ENCODE assay signal across 21 cellular contexts in the genomic region with DNA sequence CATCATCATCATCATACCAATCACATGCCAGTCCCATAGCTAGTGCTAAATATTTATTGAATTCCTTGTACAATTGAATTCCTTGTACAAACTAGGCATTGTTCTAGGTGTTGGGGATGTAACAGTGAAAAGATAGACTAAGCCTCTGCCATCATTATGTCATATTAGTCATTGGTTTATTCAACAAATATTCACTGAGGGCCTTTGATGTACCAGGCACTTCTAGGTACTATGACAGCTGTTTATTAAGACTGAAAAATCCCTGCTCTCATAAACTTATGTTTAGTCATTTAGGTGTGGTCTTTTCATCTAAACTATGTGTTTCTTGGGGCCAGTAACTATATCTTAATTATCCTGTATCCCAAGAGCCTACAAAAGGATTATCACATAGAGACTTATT.
"Had no signal": no experiment of that assay in that cellular context is flagged by ENCODE, and none has a peak within 500 bp of the region (broad histone marks: within the 10 kb centered on the region; RNA-seq: fewer than 3 reads in every experiment).

No MANE protein-coding gene starts in this region.

- H3K4me3 ChIP-seq: heart left ventricle had no signal

- H3K9me3 ChIP-seq: heart left ventricle had no signal

- H3K4me1 ChIP-seq: heart left ventricle had no signal

- H3K36me3 ChIP-seq: heart left ventricle had no signal

- H3K27ac ChIP-seq: heart left ventricle had no signal

- H3K27me3 ChIP-seq: heart left ventricle had no signal

- DNase-seq: activated CD4-positive, alpha-beta memory T cell treated with anti-CD3 and anti-CD28 coated beads, Interleukin-2, amount 10 ng/mL, durations not matched to agents 7 days and 5 days; activated CD4-positive, alpha-beta T cell treated with anti-CD3 and anti-CD28 coated beads for 1 hour; activated CD4-positive, alpha-beta T cell treated with anti-CD3 and anti-CD28 coated beads, Interleukin-2, amount 10 ng/mL, durations not matched to agents 7 days and 5 days; activated gamma-delta T cell treated with Interleukin-2 at 50 U/mL for 16 hours; activated naive CD4-positive, alpha-beta T cell treated with anti-CD3 and anti-CD28 coated beads, Interleukin-2, amount 50 U/mL, for 16 hours; activated T-cell treated with anti-CD3 and anti-CD28 coated beads, Interleukin-2, amount 50 U/mL, for 4 hours; dermis blood vessel endothelial cell; effector CD4-positive, alpha-beta T cell; erythroblast; foreskin fibroblast; heart left ventricle; left ventricle myocardium superior; retina; small intestine; stimulated activated CD4-positive, alpha-beta T cell treated with anti-CD3 and anti-CD28 coated beads, Interleukin-4, amount 100 ng/mL, for 24 hours; stimulated activated naive CD8-positive, alpha-beta T cell treated with anti-CD3 and anti-CD28 coated beads, Interleukin-15, amount 100 ng/mL, for 72 hours; substantia nigra; T-helper 9 cell had no signal

- ATAC-seq: activated T-cell treated with anti-CD3 and anti-CD28 coated beads, Interleukin-2, amount 50 U/mL, for 4 hours; activated T-helper 17 cell treated with anti-CD3 and anti-CD28 coated beads, Interleukin-2, amount 50 U/mL, for 72 hours; heart left ventricle; left ventricle myocardium superior; sciatic nerve; stimulated activated effector memory CD8-positive, alpha-beta T cell treated with anti-CD3 and anti-CD28 coated beads, Interleukin-12 subunit alpha, Interleukin-12 subunit beta, amount 100 ng/mL, for 72 hours; stimulated activated naive CD8-positive, alpha-beta T cell treated with anti-CD3 and anti-CD28 coated beads, Interleukin-15, amount 100 ng/mL, for 72 hours had no signal
